1 cellular context compared by ENCODE assay signal in the genomic region with DNA sequence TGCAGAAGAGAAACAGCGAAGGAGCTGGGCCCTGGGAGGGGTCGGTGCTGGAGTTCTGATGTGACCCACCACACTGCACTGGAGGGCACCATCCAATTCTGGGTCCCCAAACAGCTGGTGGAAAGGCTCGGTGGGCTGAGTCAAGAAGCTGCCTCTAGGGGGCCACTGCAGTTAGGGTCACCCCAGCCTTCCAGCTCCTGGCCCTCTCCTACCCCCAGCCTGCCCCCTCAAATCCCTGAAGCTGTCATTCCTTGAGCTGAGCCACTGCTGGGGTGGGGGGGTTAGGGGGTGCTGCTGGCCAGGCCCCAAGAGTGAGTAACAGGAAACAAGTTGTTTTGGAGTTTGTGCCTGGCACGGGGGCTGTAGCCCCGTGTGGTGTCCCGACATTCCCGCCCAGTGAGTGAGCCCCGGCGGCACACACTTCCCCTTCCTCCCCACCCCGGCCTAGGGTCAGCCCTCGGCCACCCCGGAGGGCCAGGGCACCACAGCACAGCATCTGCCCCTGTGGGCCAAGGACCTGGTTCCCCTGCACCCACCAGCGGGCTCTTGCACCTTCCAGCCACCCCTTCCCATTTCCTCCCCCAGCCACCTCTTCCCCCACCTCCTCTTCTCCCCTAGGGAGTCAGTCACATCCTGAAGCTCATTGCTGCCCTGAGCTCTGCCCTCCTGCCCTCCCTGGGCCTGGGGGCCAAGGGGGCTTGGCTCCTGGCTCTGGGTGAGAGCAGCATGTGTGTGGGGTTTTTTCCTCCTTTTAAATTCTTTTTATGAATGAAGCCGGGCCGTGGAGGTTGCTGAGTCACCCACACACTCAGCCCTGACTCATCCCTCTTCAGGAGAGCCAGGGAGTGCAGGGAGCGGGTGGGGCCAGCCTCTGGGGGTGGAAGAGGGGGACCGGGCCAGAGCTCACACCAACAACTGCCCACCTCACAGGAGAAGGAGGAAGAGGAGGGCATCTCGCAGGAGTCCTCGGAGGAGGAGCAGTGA.
A peak's percentile ranks its signal among the peaks of the same experiment; 100 is the strongest.
TF ChIP-seq lines count a peak whose summit lies in the region.

No MANE protein-coding gene starts in this region.

TF ChIP-seq in K562, 482 proteins besides CTCF, POLR2A, EP300 and RAD21 (continued from another document):
- TF ChIP-seq, protein P1, sequence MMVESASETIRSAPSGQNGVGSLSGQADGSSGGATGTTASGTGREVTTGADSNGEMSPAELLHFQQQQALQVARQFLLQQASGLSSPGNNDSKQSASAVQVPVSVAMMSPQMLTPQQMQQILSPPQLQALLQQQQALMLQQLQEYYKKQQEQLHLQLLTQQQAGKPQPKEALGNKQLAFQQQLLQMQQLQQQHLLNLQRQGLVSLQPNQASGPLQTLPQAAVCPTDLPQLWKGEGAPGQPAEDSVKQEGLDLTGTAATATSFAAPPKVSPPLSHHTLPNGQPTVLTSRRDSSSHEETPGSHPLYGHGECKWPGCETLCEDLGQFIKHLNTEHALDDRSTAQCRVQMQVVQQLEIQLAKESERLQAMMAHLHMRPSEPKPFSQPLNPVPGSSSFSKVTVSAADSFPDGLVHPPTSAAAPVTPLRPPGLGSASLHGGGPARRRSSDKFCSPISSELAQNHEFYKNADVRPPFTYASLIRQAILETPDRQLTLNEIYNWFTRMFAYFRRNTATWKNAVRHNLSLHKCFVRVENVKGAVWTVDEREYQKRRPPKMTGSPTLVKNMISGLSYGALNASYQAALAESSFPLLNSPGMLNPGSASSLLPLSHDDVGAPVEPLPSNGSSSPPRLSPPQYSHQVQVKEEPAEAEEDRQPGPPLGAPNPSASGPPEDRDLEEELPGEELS (CRISPR knock-in tag; IDR thresholded peaks at IDR 0.05; ENCODE audit: borderline replicate concordance): no peak
- TF ChIP-seq IFI16 (CRISPR knock-in tag; IDR thresholded peaks at IDR 0.05) (no peak), ZNF217 (CRISPR knock-in tag; IDR thresholded peaks at IDR 0.05) (no peak), LEF1 (IDR thresholded peaks at IDR 0.05) (no peak), MTA3 (IDR thresholded peaks at IDR 0.05; ENCODE audit: borderline replicate concordance) (0 out of 2 replicates have a peak, but pooled peaks have one; percentile 6), ZFPM2 (CRISPR knock-in tag; IDR thresholded peaks at IDR 0.05) (no peak), HNRNPH1 (optimal IDR thresholded peaks at IDR 0.05; ENCODE audit: low read depth, low read length) (no peak), TGIF2 (CRISPR knock-in tag; IDR thresholded peaks at IDR 0.05) (no peak), SREBF2 (CRISPR knock-in tag; IDR thresholded peaks at IDR 0.05) (no peak), NFATC3 (IDR thresholded peaks at IDR 0.05) (no peak), ZNF707 (CRISPR knock-in tag; conservative IDR thresholded peaks at IDR 0.05) (no peak), MEF2A (IDR thresholded peaks at IDR 0.05; ENCODE audit: control insufficient read depth, low read depth, low read length) (no peak), NCOA6 (IDR thresholded peaks at IDR 0.05) (no peak), ZNF696 (CRISPR knock-in tag; conservative IDR thresholded peaks at IDR 0.05) (no peak), RBM14 (IDR thresholded peaks at IDR 0.05; ENCODE audit: borderline replicate concordance, insufficient read depth, low read depth, low read length) (no peak), MAFF (IDR thresholded peaks at IDR 0.05; ENCODE audit: low read length) (peak; percentile 91), PTRF (tag; IDR thresholded peaks at IDR 0.05) (no peak)
- TF ChIP-seq, protein P2, sequence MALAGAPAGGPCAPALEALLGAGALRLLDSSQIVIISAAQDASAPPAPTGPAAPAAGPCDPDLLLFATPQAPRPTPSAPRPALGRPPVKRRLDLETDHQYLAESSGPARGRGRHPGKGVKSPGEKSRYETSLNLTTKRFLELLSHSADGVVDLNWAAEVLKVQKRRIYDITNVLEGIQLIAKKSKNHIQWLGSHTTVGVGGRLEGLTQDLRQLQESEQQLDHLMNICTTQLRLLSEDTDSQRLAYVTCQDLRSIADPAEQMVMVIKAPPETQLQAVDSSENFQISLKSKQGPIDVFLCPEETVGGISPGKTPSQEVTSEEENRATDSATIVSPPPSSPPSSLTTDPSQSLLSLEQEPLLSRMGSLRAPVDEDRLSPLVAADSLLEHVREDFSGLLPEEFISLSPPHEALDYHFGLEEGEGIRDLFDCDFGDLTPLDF (CRISPR knock-in tag; IDR thresholded peaks at IDR 0.05): no peak
- TF ChIP-seq, protein P3, sequence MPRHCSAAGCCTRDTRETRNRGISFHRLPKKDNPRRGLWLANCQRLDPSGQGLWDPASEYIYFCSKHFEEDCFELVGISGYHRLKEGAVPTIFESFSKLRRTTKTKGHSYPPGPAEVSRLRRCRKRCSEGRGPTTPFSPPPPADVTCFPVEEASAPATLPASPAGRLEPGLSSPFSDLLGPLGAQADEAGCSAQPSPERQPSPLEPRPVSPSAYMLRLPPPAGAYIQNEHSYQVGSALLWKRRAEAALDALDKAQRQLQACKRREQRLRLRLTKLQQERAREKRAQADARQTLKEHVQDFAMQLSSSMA (CRISPR knock-in tag; IDR thresholded peaks at IDR 0.05): no peak
- TF ChIP-seq, protein P4, sequence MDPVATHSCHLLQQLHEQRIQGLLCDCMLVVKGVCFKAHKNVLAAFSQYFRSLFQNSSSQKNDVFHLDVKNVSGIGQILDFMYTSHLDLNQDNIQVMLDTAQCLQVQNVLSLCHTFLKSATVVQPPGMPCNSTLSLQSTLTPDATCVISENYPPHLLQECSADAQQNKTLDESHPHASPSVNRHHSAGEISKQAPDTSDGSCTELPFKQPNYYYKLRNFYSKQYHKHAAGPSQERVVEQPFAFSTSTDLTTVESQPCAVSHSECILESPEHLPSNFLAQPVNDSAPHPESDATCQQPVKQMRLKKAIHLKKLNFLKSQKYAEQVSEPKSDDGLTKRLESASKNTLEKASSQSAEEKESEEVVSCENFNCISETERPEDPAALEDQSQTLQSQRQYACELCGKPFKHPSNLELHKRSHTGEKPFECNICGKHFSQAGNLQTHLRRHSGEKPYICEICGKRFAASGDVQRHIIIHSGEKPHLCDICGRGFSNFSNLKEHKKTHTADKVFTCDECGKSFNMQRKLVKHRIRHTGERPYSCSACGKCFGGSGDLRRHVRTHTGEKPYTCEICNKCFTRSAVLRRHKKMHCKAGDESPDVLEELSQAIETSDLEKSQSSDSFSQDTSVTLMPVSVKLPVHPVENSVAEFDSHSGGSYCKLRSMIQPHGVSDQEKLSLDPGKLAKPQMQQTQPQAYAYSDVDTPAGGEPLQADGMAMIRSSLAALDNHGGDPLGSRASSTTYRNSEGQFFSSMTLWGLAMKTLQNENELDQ (CRISPR knock-in tag; IDR thresholded peaks at IDR 0.05; ENCODE audit: borderline replicate concordance): 0 out of 2 replicates have a peak, but pooled peaks have one; percentile 25
- TF ChIP-seq, protein P5, sequence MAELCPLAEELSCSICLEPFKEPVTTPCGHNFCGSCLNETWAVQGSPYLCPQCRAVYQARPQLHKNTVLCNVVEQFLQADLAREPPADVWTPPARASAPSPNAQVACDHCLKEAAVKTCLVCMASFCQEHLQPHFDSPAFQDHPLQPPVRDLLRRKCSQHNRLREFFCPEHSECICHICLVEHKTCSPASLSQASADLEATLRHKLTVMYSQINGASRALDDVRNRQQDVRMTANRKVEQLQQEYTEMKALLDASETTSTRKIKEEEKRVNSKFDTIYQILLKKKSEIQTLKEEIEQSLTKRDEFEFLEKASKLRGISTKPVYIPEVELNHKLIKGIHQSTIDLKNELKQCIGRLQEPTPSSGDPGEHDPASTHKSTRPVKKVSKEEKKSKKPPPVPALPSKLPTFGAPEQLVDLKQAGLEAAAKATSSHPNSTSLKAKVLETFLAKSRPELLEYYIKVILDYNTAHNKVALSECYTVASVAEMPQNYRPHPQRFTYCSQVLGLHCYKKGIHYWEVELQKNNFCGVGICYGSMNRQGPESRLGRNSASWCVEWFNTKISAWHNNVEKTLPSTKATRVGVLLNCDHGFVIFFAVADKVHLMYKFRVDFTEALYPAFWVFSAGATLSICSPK (IDR thresholded peaks at IDR 0.05; ENCODE audit: borderline replicate concordance): no peak
- TF ChIP-seq, protein P6, sequence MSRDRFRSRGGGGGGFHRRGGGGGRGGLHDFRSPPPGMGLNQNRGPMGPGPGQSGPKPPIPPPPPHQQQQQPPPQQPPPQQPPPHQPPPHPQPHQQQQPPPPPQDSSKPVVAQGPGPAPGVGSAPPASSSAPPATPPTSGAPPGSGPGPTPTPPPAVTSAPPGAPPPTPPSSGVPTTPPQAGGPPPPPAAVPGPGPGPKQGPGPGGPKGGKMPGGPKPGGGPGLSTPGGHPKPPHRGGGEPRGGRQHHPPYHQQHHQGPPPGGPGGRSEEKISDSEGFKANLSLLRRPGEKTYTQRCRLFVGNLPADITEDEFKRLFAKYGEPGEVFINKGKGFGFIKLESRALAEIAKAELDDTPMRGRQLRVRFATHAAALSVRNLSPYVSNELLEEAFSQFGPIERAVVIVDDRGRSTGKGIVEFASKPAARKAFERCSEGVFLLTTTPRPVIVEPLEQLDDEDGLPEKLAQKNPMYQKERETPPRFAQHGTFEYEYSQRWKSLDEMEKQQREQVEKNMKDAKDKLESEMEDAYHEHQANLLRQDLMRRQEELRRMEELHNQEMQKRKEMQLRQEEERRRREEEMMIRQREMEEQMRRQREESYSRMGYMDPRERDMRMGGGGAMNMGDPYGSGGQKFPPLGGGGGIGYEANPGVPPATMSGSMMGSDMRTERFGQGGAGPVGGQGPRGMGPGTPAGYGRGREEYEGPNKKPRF (IDR thresholded peaks at IDR 0.05; ENCODE audit: low read depth, low read length): no peak
- TF ChIP-seq, protein P7, sequence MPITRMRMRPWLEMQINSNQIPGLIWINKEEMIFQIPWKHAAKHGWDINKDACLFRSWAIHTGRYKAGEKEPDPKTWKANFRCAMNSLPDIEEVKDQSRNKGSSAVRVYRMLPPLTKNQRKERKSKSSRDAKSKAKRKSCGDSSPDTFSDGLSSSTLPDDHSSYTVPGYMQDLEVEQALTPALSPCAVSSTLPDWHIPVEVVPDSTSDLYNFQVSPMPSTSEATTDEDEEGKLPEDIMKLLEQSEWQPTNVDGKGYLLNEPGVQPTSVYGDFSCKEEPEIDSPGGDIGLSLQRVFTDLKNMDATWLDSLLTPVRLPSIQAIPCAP (CRISPR knock-in tag; IDR thresholded peaks at IDR 0.05; ENCODE audit: borderline replicate concordance): no peak
- TF ChIP-seq, protein P8, sequence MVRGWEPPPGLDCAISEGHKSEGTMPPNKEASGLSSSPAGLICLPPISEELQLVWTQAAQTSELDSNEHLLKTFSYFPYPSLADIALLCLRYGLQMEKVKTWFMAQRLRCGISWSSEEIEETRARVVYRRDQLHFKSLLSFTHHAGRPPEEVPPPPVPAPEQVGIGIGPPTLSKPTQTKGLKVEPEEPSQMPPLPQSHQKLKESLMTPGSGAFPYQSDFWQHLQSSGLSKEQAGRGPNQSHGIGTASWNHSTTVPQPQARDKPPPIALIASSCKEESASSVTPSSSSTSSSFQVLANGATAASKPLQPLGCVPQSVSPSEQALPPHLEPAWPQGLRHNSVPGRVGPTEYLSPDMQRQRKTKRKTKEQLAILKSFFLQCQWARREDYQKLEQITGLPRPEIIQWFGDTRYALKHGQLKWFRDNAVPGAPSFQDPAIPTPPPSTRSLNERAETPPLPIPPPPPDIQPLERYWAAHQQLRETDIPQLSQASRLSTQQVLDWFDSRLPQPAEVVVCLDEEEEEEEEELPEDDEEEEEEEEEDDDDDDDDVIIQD (CRISPR knock-in tag; IDR thresholded peaks at IDR 0.05): no peak
